8 cellular contexts compared by ENCODE assay signal in genomic region chr6:83511901-83512681, GRCh38. TPM values are rescaled to one million over a fixed set of nuclear protein-coding genes. Genes with fewer than 3 reads are reported as not detected.
DNase-seq lines count a peak whose midpoint lies in the region; ATAC-seq, FAIRE-seq and TF ChIP-seq lines count a peak whose summit lies in the region.

TSS of gene PRSS35 (plus strand) at chr6:83512534. CDS start at chr6:83523442, 10,908 bp downstream.

- TF ChIP-seq CTCF in DOHH2 (IDR thresholded peaks at IDR 0.05; ENCODE audit: low read depth, low read length, poor library complexity, severe bottlenecking), result peak; percentile 69
- peak in 3 of 4 experiments; percentile 33 to 50 (median 42) for TF ChIP-seq CTCF in prostate gland (IDR thresholded peaks at IDR 0.05)

- no peaks in the 10 kb centered on the region for H3K36me3 ChIP-seq in DOHH2 (ENCODE audit: control insufficient read depth, low read length)
- H3K36me3 ChIP-seq in prostate gland, result no peaks in the 10 kb centered on the region

- H3K27ac ChIP-seq in DOHH2 (ENCODE audit: low read depth, low read length) (no peak within 1 kb of the TSS), right cardiac atrium (ENCODE audit: low read length) (no peak within 1 kb of the TSS), prostate gland (no peak within 1 kb of the TSS)

- H3K27me3 ChIP-seq in DOHH2 (ENCODE audit: control insufficient read depth, low read length) (peaks cover 22% of the 10 kb centered on the region), right cardiac atrium (ENCODE audit: control insufficient read depth, insufficient read depth) (no peaks in the 10 kb centered on the region), prostate gland (replicated peaks; ENCODE audit: insufficient read depth) (no peaks in the 10 kb centered on the region)

- DNase-seq in H54 (ENCODE audit: insufficient read length, low spot score), result peak; percentile 47
- DNase-seq in NCI-H460 (ENCODE audit: extremely low read depth, low read depth), result peak; percentile 34
- DNase-seq in amniotic stem cell (lab: John Stamatoyannopoulos, UW), result peak; percentile 20
- peak; percentile 66 to 87 (median 85) for DNase-seq in right cardiac atrium
- peak; percentile 29 for DNase-seq in prostate gland (ENCODE audit: low spot score)
- no peak for DNase-seq in NCI-H2029 (lab: John Stamatoyannopoulos, UW)

- H3K79me2 ChIP-seq in DOHH2 (ENCODE audit: control insufficient read depth, low read length), result no peaks in the 10 kb centered on the region

- H4K20me1 ChIP-seq in DOHH2 (ENCODE audit: control insufficient read depth, insufficient read depth, low read depth, low read length), result no peaks in the 10 kb centered on the region

- H3K4me1 ChIP-seq in DOHH2 (ENCODE audit: control insufficient read depth, low read length), result no peaks in the 10 kb centered on the region; the same call in 1 of the 2 replicates
- H3K4me1 ChIP-seq in right cardiac atrium (ENCODE audit: control insufficient read depth, insufficient read depth, low read length), result no peaks in the 10 kb centered on the region
- H3K4me1 ChIP-seq in prostate gland (replicated peaks), result no peaks in the 10 kb centered on the region

- H3K4me3 ChIP-seq in DOHH2 (ENCODE audit: low read length) (no peak within 1 kb of the TSS), right cardiac atrium (ENCODE audit: low read length) (peak within 1 kb of the TSS; percentile 59), prostate gland (peak within 1 kb of the TSS; percentile 21 to 25)

- H3K9me2 ChIP-seq in DOHH2 (replicated peaks; ENCODE audit: control insufficient read depth, low read length), result no peaks in the 10 kb centered on the region

- peak; percentile 74 for FAIRE-seq in H54 (lab: Jason Lieb, UNC)

- WGBS in right cardiac atrium, result 3% methylated on average over 38 of the region's 38 CpGs
- under 1% methylated on average over 36 of the region's 38 CpGs for WGBS in prostate gland

- H3F3A ChIP-seq in DOHH2 (ENCODE audit: control insufficient read depth, insufficient read depth), result no peaks in the 10 kb centered on the region

- H3K4me2 ChIP-seq in DOHH2 (ENCODE audit: low read length), result peak within 1 kb of the TSS; percentile 40

- intact Hi-C loops in right cardiac atrium (cut with DNase I) (loop anchor here (2.0 to 10.0 kb wide), 6 partner anchors 85 to 447 kb away; partner anchors contain the start of genes DOP1A (in 2 of the 4) and UBE3D (in 2 of the 4)), prostate gland (cut with DNase I) (loop anchor here (2.0 to 5.0 kb wide), 3 partner anchors 93 to 445 kb away; partner anchors contain the start of genes DOP1A and UBE3D)

- H3K9me3 ChIP-seq in DOHH2 (ENCODE audit: control insufficient read depth, insufficient read depth, low read length) (no peaks in the 10 kb centered on the region), right cardiac atrium (ENCODE audit: control insufficient read depth, low read length) (no peaks in the 10 kb centered on the region), prostate gland (no peaks in the 10 kb centered on the region)

- 0 out of 2 replicates have a peak, but pooled peaks have one; percentile 11 for TF ChIP-seq POLR2A in H54 (IDR thresholded peaks at IDR 0.05; ENCODE audit: low read depth, low read length)
- no peak for TF ChIP-seq POLR2A in prostate gland (IDR thresholded peaks at IDR 0.05)

- ATAC-seq in right cardiac atrium (peak; percentile 94 to 95), HG02938 (IDR thresholded peaks at IDR 0.05; ENCODE audit: unreplicated experiment) (no peak)

RNA-seq across cellular contexts. Expression of gene PRSS35, which starts in this region (rescaled TPM):
- not detected in 2 replicates for total RNA-seq in NCI-H460 (2014; rRNA removed; shearing (Covaris generic))
- 0.14 TPM in 1 of 2 replicates, not detected in the other for polyA plus RNA-seq in NCI-H460 (2014; cell fraction: nucleus; rRNA removed)
- total RNA-seq in right cardiac atrium, result 10 to 100 TPM in 2 of 4 donors, 1 to 10 TPM in 2; 6.6 to 18.9 (median 10.9) TPM
- 9.3 TPM for polyA plus RNA-seq in right cardiac atrium
- 1 to 10 TPM in 1 of 2 donors, not detected in 1; 2.4 TPM for total RNA-seq in prostate gland

Comparison
In these comparisons a context has a peak if more than half of its experiments do, and no peak if none do; other contexts are left out.
1. Peak in DNase-seq in NCI-H460; RNA of the gene not detected or under 1 TPM.